ENCODE assay signal across 13 cellular contexts in the genomic region with DNA sequence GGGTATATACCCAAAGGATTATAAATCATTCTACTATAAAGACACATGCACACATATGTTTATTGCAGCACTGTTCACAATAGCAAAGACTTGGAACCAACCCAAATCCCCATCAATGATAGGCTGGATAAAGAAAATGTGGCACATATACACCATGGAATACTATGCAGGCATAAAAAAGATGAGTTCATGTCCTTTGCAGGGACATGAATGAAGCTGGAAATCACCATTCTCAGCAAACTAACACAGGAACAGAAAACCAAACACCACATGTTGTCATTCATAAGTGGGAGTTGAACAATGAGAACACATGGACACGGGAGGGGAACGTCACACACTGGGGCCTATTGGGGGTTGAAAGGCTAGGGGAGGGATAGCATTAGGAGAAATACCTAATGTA. TPM values are rescaled to one million over a fixed set of nuclear protein-coding genes. Genes with fewer than 3 reads are reported as not detected.
"Had no signal": no experiment of that assay in that cellular context is flagged by ENCODE, and none has a peak within 500 bp of the region (broad histone marks: within the 10 kb centered on the region; RNA-seq: fewer than 3 reads in every experiment).

No MANE protein-coding gene starts in this region.

RNA-seq across cellular contexts. Expression of a gene that starts 33.3 kb away (rescaled TPM):
- total RNA-seq: activated B cell treated with CpG ODN at 0.5 μM for 24 hours; activated CD4-positive, alpha-beta memory T cell treated with anti-CD3 and anti-CD28 coated beads for 36 hours; activated CD4-positive, alpha-beta memory T cell treated with anti-CD3 and anti-CD28 coated beads, Interleukin-2, amount 10 ng/mL, durations not matched to agents 7 days and 5 days; activated CD4-positive, alpha-beta T cell treated with anti-CD3 and anti-CD28 coated beads for 36 hours; activated CD4-positive, alpha-beta T cell treated with anti-CD3 and anti-CD28 coated beads, Interleukin-2, amount 10 ng/mL, durations not matched to agents 24 days and 14 days; activated CD4-positive, alpha-beta T cell treated with anti-CD3 and anti-CD28 coated beads, Interleukin-2, amount 10 ng/mL, durations not matched to agents 7 days and 5 days; activated CD8-positive, alpha-beta memory T cell treated with anti-CD3 and anti-CD28 coated beads for 36 hours; activated CD8-positive, alpha-beta memory T cell treated with anti-CD3 and anti-CD28 coated beads, Interleukin-2, amount 10 ng/mL, durations not matched to agents 7 days and 5 days; activated CD8-positive, alpha-beta T cell treated with anti-CD3 and anti-CD28 coated beads for 36 hours; activated CD8-positive, alpha-beta T cell treated with anti-CD3 and anti-CD28 coated beads, Interleukin-2, amount 10 ng/mL, durations not matched to agents 7 days and 5 days; T-helper 1 cell treated with Interleukin-12 subunit alpha and Interleukin-12 subunit beta and Interleukin-4 antibody, amounts not matched to agents 30 ng/mL and 1 ng/mL, for 36 hours; T-helper 17 cell; T-helper 2 cell treated with Interferon-gamma antibody and Interleukin-4, amounts not matched to agents 100 ng/mL and 5 ng/mL, for 36 hours had no signal
